ENCODE assay signal across 11 cellular contexts in the genomic region with DNA sequence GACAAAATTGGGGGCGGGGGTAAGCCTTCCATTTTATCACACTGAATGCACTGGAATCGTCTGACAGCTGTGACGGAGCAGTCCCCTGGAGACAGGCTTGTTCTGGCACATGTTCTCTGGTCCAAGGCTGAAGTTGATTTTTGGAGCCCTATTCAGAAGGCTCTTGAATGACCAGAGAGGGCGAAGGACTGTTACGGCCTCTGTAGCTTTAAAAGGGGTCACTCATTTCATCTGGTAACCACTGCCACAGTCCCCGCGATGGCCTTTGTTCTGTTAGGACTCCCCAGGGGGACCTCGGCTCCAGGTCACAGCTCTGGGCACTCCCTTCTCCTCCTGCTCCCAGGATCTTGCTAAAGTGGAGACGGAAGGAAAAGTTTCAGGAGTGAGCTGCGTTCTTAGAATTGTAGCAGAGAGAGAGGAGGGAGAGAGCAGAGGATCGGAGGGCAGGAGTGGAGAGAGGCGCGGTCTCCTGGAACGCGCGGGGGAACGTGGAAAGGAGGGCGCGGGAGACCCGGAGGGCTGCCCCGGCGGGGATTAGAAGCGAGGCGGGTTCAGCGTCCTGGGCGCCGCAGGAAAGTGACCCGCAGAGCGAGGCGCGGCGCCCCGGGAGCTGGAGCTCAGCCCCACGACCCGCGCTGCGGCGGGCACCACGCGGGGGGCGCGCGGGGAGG.
DNase-seq lines count a peak whose midpoint lies in the region; ATAC-seq and TF ChIP-seq lines count a peak whose summit lies in the region.
"Had no signal": no experiment of that assay in that cellular context is flagged by ENCODE, and none has a peak within 500 bp of the region (broad histone marks: within the 10 kb centered on the region; RNA-seq: fewer than 3 reads in every experiment).

No MANE protein-coding gene starts in this region.

- intact Hi-C loops in esophagus squamous epithelium (cut with DNase I) = no loop called here
- intact Hi-C loops in sciatic nerve (cut with DNase I) = no loop called here

- peaks cover 0 to 11% (median 3%) of the 10 kb centered on the region in 3 donors for H3K4me1 ChIP-seq in esophagus squamous epithelium

- H3K36me3 ChIP-seq in esophagus squamous epithelium = no peaks in the 10 kb centered on the region

- DNase-seq in DMS 273 (lab: John Stamatoyannopoulos, UW; ENCODE audit: unreplicated experiment) = peak; percentile 7
- no peak for DNase-seq in DMS 273 treated with DMSO at 0.1 percent for 48 hours (lab: John Stamatoyannopoulos, UW)
- DNase-seq in T-cell = no peak
- DNase-seq in esophagus squamous epithelium (lab: John Stamatoyannopoulos, UW) = no peak
- no peak for DNase-seq in progenitor cell of endocrine pancreas (ENCODE audit: low spot score, unreplicated experiment)
- no peak for DNase-seq in sciatic nerve (ENCODE audit: low spot score)
- no peak for DNase-seq in NCI-H2227 treated with DMSO at 0.1 percent for 48 hours (lab: John Stamatoyannopoulos, UW)
- DNase-seq in stimulated activated naive CD4-positive, alpha-beta T cell treated with Interleukin-2 at 50 U/mL for 16 hours (lab: John Stamatoyannopoulos, UW) = no peak
- DNase-seq: activated CD4-positive, CD25-positive, alpha-beta regulatory T cell treated with anti-CD3 and anti-CD28 coated beads, Interleukin-2, amount 50 U/mL, for 72 hours; caudate nucleus had no signal

- CTCF ChIA-PET in T-cell (lab: Charles Lee) = interaction anchor here in 1 of 2 donors (0.6 to 1.1 kb wide), 2 partner anchors 13 to 344 kb away, joined by 4 to 10 read pairs; no protein-coding TSS in a partner anchor

- H3K9me3 ChIP-seq in esophagus squamous epithelium = no peaks in the 10 kb centered on the region

- H3K27ac Mint-ChIP-seq in T-cell = peak overlapping the region in 1 of 2 donors; percentile 31
- H3K27ac Mint-ChIP-seq in progenitor cell of endocrine pancreas = peak overlapping the region; percentile 81

- peak in 1 of 4 experiments; percentile 28 for ATAC-seq in T-cell (replicated peaks in 1 of 4)
- no peak for ATAC-seq in sciatic nerve

- H3K9me3 Mint-ChIP-seq in T-cell (peaks cover 0 to 13% (median 10%) of the 10 kb centered on the region in 3 donors), progenitor cell of endocrine pancreas (ENCODE audit: low read depth) (peaks cover 8% of the 10 kb centered on the region)

- POLR2A ChIA-PET in T-cell (lab: Charles Lee) = no interaction called here

- H3K27ac ChIP-seq in esophagus squamous epithelium = no peak overlapping the region
- H3K27ac ChIP-seq: 22Rv1 had no signal

- 4 to 12% methylated on average over 13 to 24 of the region's 43 CpGs for WGBS in esophagus squamous epithelium, 2 donors

- H3K4me3 ChIP-seq in esophagus squamous epithelium = peak overlapping the region in 3 of 4 donors; percentile 19 to 56 (median 39)

- TF ChIP-seq POLR2A in esophagus squamous epithelium (IDR thresholded peaks at IDR 0.05) = no peak

- H3K4me3 Mint-ChIP-seq in T-cell (peak overlapping the region; percentile 78 to 93 (median 80)), progenitor cell of endocrine pancreas (ENCODE audit: low read depth) (peak overlapping the region; percentile 88)

- peaks cover 13 to 21% (median 21%) of the 10 kb centered on the region in 3 donors for H3K4me1 Mint-ChIP-seq in T-cell
- peaks cover 11% of the 10 kb centered on the region for H3K4me1 Mint-ChIP-seq in progenitor cell of endocrine pancreas (ENCODE audit: low read depth)

- H3K27me3 Mint-ChIP-seq in T-cell (peaks cover 27 to 42% of the 10 kb centered on the region in 2 donors), progenitor cell of endocrine pancreas (peaks cover 53% of the 10 kb centered on the region)

- peaks cover 0 to 36% (median 0%) of the 10 kb centered on the region in 4 donors for H3K27me3 ChIP-seq in esophagus squamous epithelium

- H3K36me3 Mint-ChIP-seq in T-cell (no peaks in the 10 kb centered on the region), progenitor cell of endocrine pancreas (ENCODE audit: insufficient read depth) (no peaks in the 10 kb centered on the region)

- TF ChIP-seq CTCF in esophagus squamous epithelium (IDR thresholded peaks at IDR 0.05) = no peak
- TF ChIP-seq CTCF in progenitor cell of endocrine pancreas (IDR thresholded peaks at IDR 0.05; ENCODE audit: unreplicated experiment) = no peak
